Comparison of ENCODE assay signal across 38 cellular contexts in genomic region chr4:67912051-67912450, GRCh38. TPM values are rescaled to one million over a fixed set of nuclear protein-coding genes. Genes with fewer than 3 reads are reported as not detected.
"Had no signal": no experiment of that assay in that cellular context is flagged by ENCODE, and none has a peak within 500 bp of the region (broad histone marks: within the 10 kb centered on the region; RNA-seq: fewer than 3 reads in every experiment).

No MANE protein-coding gene starts in this region.

- DNase-seq: activated B cell treated with CpG ODN at 0.5 μM for 24 hours; activated CD4-positive, alpha-beta memory T cell treated with anti-CD3 and anti-CD28 coated beads for 36 hours; activated CD4-positive, alpha-beta T cell treated with anti-CD3 and anti-CD28 coated beads for 36 hours; activated CD4-positive, alpha-beta T cell treated with anti-CD3 and anti-CD28 coated beads, Interleukin-2, amount 10 ng/mL, durations not matched to agents 24 days and 14 days; activated CD8-positive, alpha-beta memory T cell treated with anti-CD3 and anti-CD28 coated beads, Interleukin-2, amount 10 ng/mL, durations not matched to agents 7 days and 5 days; activated CD8-positive, alpha-beta memory T cell treated with anti-CD3 and anti-CD28 coated beads, Interleukin-2, amount 50 U/mL, for 4 hours; activated CD8-positive, alpha-beta T cell treated with anti-CD3 and anti-CD28 coated beads, Interleukin-2, amount 10 ng/mL, durations not matched to agents 7 days and 5 days; activated effector memory CD4-positive, alpha-beta T cell treated with anti-CD3 and anti-CD28 coated beads, Interleukin-2, amount 50 U/mL, for 16 hours; activated naive CD4-positive, alpha-beta T cell treated with anti-CD3 and anti-CD28 coated beads for 36 hours; activated naive CD8-positive, alpha-beta T cell treated with anti-CD3 and anti-CD28 coated beads for 36 hours; activated naive CD8-positive, alpha-beta T cell treated with anti-CD3 and anti-CD28 coated beads, Interleukin-2, amount 50 U/mL, for 24 hours; activated T-cell treated with anti-CD3 and anti-CD28 coated beads, Interleukin-2, amount 50 U/mL, for 1 hour; activated T-cell treated with anti-CD3 and anti-CD28 coated beads, Interleukin-2, amount 50 U/mL, for 48 hours; adrenal gland; amygdala; aorta; cortex of kidney; dermis blood vessel endothelial cell; effector CD4-positive, alpha-beta T cell; effector memory CD8-positive, alpha-beta T cell; erythroblast; foreskin keratinocyte; gastrocnemius medialis; glutamatergic neuron; heart left ventricle; T-helper 1 cell; T-helper 17 cell; T1000; WERI-Rb-1 had no signal

- H3K4me3 ChIP-seq: adrenal gland, breast epithelium, esophagus muscularis mucosa, gastrocnemius medialis, heart left ventricle had no signal

- FAIRE-seq: colon had no signal

- H3K27ac ChIP-seq: adrenal gland, breast epithelium, esophagus muscularis mucosa, foreskin keratinocyte, gastrocnemius medialis, heart left ventricle, WERI-Rb-1 had no signal

- H3K27me3 ChIP-seq: adrenal gland, breast epithelium, esophagus muscularis mucosa, foreskin keratinocyte, gastrocnemius medialis, heart left ventricle had no signal

- H3K9me3 ChIP-seq: adrenal gland, breast epithelium, esophagus muscularis mucosa, gastrocnemius medialis, heart left ventricle had no signal

- H3K36me3 ChIP-seq: adrenal gland, breast epithelium, esophagus muscularis mucosa, gastrocnemius medialis, heart left ventricle, WERI-Rb-1 had no signal

- H3K4me1 ChIP-seq: adrenal gland, breast epithelium, esophagus muscularis mucosa, gastrocnemius medialis, heart left ventricle had no signal

- ATAC-seq: activated CD4-positive, alpha-beta T cell treated with anti-CD3 and anti-CD28 coated beads for 36 hours; activated CD4-positive, CD25-positive, alpha-beta regulatory T cell treated with anti-CD3 and anti-CD28 coated beads, Interleukin-2, amount 50 U/mL, for 24 hours; activated CD8-positive, alpha-beta memory T cell treated with anti-CD3 and anti-CD28 coated beads, Interleukin-2, amount 10 ng/mL, durations not matched to agents 7 days and 5 days; activated CD8-positive, alpha-beta T cell treated with anti-CD3 and anti-CD28 coated beads, Interleukin-2, amount 10 ng/mL, durations not matched to agents 7 days and 5 days; activated naive CD8-positive, alpha-beta T cell treated with anti-CD3 and anti-CD28 coated beads, Interleukin-2, amount 50 U/mL, for 24 hours; effector memory CD8-positive, alpha-beta T cell; foreskin keratinocyte; gastrocnemius medialis; heart left ventricle; T-helper 17 cell had no signal

RNA-seq across cellular contexts. Expression of gene TMPRSS11D, which starts 28.2 kb away (rescaled TPM):
- total RNA-seq: activated B cell treated with CpG ODN at 0.5 μM for 24 hours; activated CD4-positive, alpha-beta memory T cell treated with anti-CD3 and anti-CD28 coated beads for 36 hours; activated CD4-positive, alpha-beta T cell treated with anti-CD3 and anti-CD28 coated beads for 36 hours; activated CD4-positive, alpha-beta T cell treated with anti-CD3 and anti-CD28 coated beads, Interleukin-2, amount 10 ng/mL, durations not matched to agents 24 days and 14 days; activated CD8-positive, alpha-beta memory T cell treated with anti-CD3 and anti-CD28 coated beads for 36 hours; activated CD8-positive, alpha-beta memory T cell treated with anti-CD3 and anti-CD28 coated beads, Interleukin-2, amount 10 ng/mL, durations not matched to agents 7 days and 5 days; activated CD8-positive, alpha-beta T cell treated with anti-CD3 and anti-CD28 coated beads, Interleukin-2, amount 10 ng/mL, durations not matched to agents 7 days and 5 days; activated naive CD4-positive, alpha-beta T cell treated with anti-CD3 and anti-CD28 coated beads for 36 hours; activated naive CD8-positive, alpha-beta T cell treated with anti-CD3 and anti-CD28 coated beads for 36 hours; activated T-helper 1 cell treated with anti-CD3 and anti-CD28 coated beads, Interleukin-12 subunit alpha, Interleukin-12 subunit beta, Interleukin-2, Interleukin-4 antibody, amounts not matched to agents 30 ng/mL and 10 ng/mL and 1 ng/mL, durations not matched to agents 14 hours and 24 hours and 36 hours; activated T-helper 2 cell treated with anti-CD3 and anti-CD28 coated beads, Interferon-gamma antibody, Interleukin-2, Interleukin-4, amounts not matched to agents 10 μg/mL and 5 μg/mL and 100 μg/mL, durations not matched to agents 14 hours and 24 hours and 36 hours; adrenal gland; aorta; breast epithelium; cardiac septum; chondrocyte; dermis blood vessel endothelial cell; esophagus muscularis mucosa; gastrocnemius medialis; heart left ventricle; T-helper 17 cell had no signal
- polyA plus RNA-seq: adrenal gland, heart left ventricle had no signal

RNA-seq across cellular contexts. Expression of gene TMPRSS11A, which starts 51.2 kb away (rescaled TPM):
- total RNA-seq: activated B cell treated with CpG ODN at 0.5 μM for 24 hours; activated CD4-positive, alpha-beta memory T cell treated with anti-CD3 and anti-CD28 coated beads for 36 hours; activated CD4-positive, alpha-beta T cell treated with anti-CD3 and anti-CD28 coated beads for 36 hours; activated CD4-positive, alpha-beta T cell treated with anti-CD3 and anti-CD28 coated beads, Interleukin-2, amount 10 ng/mL, durations not matched to agents 24 days and 14 days; activated CD8-positive, alpha-beta memory T cell treated with anti-CD3 and anti-CD28 coated beads for 36 hours; activated CD8-positive, alpha-beta memory T cell treated with anti-CD3 and anti-CD28 coated beads, Interleukin-2, amount 10 ng/mL, durations not matched to agents 7 days and 5 days; activated CD8-positive, alpha-beta T cell treated with anti-CD3 and anti-CD28 coated beads, Interleukin-2, amount 10 ng/mL, durations not matched to agents 7 days and 5 days; activated naive CD4-positive, alpha-beta T cell treated with anti-CD3 and anti-CD28 coated beads for 36 hours; activated naive CD8-positive, alpha-beta T cell treated with anti-CD3 and anti-CD28 coated beads for 36 hours; activated T-helper 1 cell treated with anti-CD3 and anti-CD28 coated beads, Interleukin-12 subunit alpha, Interleukin-12 subunit beta, Interleukin-2, Interleukin-4 antibody, amounts not matched to agents 30 ng/mL and 10 ng/mL and 1 ng/mL, durations not matched to agents 14 hours and 24 hours and 36 hours; activated T-helper 2 cell treated with anti-CD3 and anti-CD28 coated beads, Interferon-gamma antibody, Interleukin-2, Interleukin-4, amounts not matched to agents 10 μg/mL and 5 μg/mL and 100 μg/mL, durations not matched to agents 14 hours and 24 hours and 36 hours; adrenal gland; aorta; breast epithelium; cardiac septum; chondrocyte; foreskin keratinocyte; gastrocnemius medialis; heart left ventricle; T-helper 17 cell had no signal
- polyA plus RNA-seq: foreskin keratinocyte, heart left ventricle had no signal
